In genomic region chr13:103935117-103935516, GRCh38 we compare ENCODE assay signal across 20 cellular contexts.
"Had no signal": no experiment of that assay in that cellular context is flagged by ENCODE, and none has a peak within 500 bp of the region (broad histone marks: within the 10 kb centered on the region; RNA-seq: fewer than 3 reads in every experiment).

No MANE protein-coding gene starts in this region.

- ATAC-seq: gastrocnemius medialis; heart right ventricle; mucosa of descending colon; naive thymus-derived CD8-positive, alpha-beta T cell; psoas muscle; stimulated activated naive B cell treated with anti-CD40 and anti-IgM and Interleukin-4, amounts not matched to agents 10 μg/mL and 1 μg/mL and 100 μg/mL, for 72 hours; stimulated activated naive CD8-positive, alpha-beta T cell treated with anti-CD3 and anti-CD28 coated beads, Interleukin-15, amount 100 ng/mL, for 72 hours; upper lobe of right lung had no signal

- H3K27me3 ChIP-seq: dorsolateral prefrontal cortex, gastrocnemius medialis, heart right ventricle, neutrophil, sigmoid colon, testis, tibial nerve, upper lobe of right lung, vagina had no signal

- H3K4me1 ChIP-seq: heart right ventricle, sigmoid colon, testis, tibial nerve, upper lobe of right lung, vagina had no signal

- DNase-seq: dorsolateral prefrontal cortex; effector CD8-positive, alpha-beta T cell; gastrocnemius medialis; heart right ventricle; hypothalamus; kidney glomerular epithelial cell; mucosa of descending colon; naive thymus-derived CD8-positive, alpha-beta T cell; psoas muscle; sigmoid colon; stimulated activated CD4-positive, alpha-beta T cell treated with anti-CD3 and anti-CD28 coated beads, Interleukin-2, amount 100 ng/mL, for 24 hours; stimulated activated CD4-positive, alpha-beta T cell treated with anti-CD3 and anti-CD28 coated beads, Interleukin-4, amount 100 ng/mL, for 4 hours; stimulated activated naive B cell treated with anti-CD40 and anti-IgM and Interleukin-4, amounts not matched to agents 10 μg/mL and 1 μg/mL and 100 μg/mL, for 72 hours; stimulated activated naive CD8-positive, alpha-beta T cell treated with anti-CD3 and anti-CD28 coated beads, Interleukin-15, amount 100 ng/mL, for 72 hours; testis; upper lobe of right lung had no signal

- H3K9me3 ChIP-seq: gastrocnemius medialis, neutrophil, psoas muscle, testis, upper lobe of right lung, vagina had no signal

- H3K36me3 ChIP-seq: gastrocnemius medialis, heart right ventricle, neutrophil, sigmoid colon, tibial nerve, upper lobe of right lung, vagina had no signal

- H3K27ac ChIP-seq: dorsolateral prefrontal cortex, gastrocnemius medialis, heart right ventricle, neutrophil, psoas muscle, sigmoid colon, skin epidermis, testis, tibial nerve, upper lobe of right lung, vagina had no signal

- H3K4me3 ChIP-seq: dorsolateral prefrontal cortex, gastrocnemius medialis, heart right ventricle, mucosa of descending colon, psoas muscle, sigmoid colon, skin epidermis, testis, tibial nerve, upper lobe of right lung, vagina had no signal
